In the genomic region with DNA sequence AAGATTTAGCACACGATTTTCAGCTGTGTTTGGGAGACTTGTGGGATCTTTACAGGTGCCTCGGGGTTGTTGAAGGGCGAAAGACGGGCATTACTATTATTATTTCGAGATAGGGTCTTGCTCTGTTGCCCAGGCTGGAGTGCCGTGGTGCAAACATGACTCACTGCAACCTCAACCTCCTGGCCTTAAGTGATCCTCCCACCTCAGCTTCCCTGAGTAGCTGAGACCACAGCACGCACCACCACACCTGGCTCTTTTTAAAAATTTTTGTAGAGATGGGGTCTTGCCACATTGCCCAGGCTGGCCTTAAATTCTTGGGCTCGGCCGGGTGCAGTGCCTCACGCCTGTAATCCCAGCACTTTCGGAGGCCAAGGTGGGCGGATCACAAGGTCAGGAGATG, we compare ENCODE assay signal across 2 cellular contexts.
A peak's percentile ranks its signal among the peaks of the same experiment; 100 is the strongest.
TF ChIP-seq lines count a peak whose summit lies in the region.

No MANE protein-coding gene starts in this region.

TF ChIP-seq in HepG2, 621 proteins besides CTCF, POLR2A, EP300 and RAD21:
- TF ChIP-seq ZHX1 (CRISPR knock-in tag; IDR thresholded peaks at IDR 0.05; ENCODE audit: low read depth) (no peak), ZNF121 (CRISPR knock-in tag; IDR thresholded peaks at IDR 0.05) (peak; percentile 71), ZNF557 (CRISPR knock-in tag; IDR thresholded peaks at IDR 0.05) (no peak), TBX3 (IDR thresholded peaks at IDR 0.05; ENCODE audit: borderline replicate concordance) (no peak), POLR2G (IDR thresholded peaks at IDR 0.05; ENCODE audit: low read depth, low read length) (no peak)
- TF ChIP-seq, protein P1, sequence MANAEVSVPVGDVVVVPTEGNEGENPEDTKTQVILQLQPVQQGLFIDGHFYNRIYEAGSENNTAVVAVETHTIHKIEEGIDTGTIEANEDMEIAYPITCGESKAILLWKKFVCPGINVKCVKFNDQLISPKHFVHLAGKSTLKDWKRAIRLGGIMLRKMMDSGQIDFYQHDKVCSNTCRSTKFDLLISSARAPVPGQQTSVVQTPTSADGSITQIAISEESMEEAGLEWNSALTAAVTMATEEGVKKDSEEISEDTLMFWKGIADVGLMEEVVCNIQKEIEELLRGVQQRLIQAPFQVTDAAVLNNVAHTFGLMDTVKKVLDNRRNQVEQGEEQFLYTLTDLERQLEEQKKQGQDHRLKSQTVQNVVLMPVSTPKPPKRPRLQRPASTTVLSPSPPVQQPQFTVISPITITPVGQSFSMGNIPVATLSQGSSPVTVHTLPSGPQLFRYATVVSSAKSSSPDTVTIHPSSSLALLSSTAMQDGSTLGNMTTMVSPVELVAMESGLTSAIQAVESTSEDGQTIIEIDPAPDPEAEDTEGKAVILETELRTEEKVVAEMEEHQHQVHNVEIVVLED (CRISPR knock-in tag; IDR thresholded peaks at IDR 0.05; ENCODE audit: borderline replicate concordance) = no peak

TF ChIP-seq in K562, 482 proteins besides CTCF, POLR2A, EP300 and RAD21:
- TF ChIP-seq ZNF740 (CRISPR knock-in tag; IDR thresholded peaks at IDR 0.05) (no peak), ZNF740 (tag; IDR thresholded peaks at IDR 0.05) (no peak), ZNF121 (CRISPR knock-in tag; conservative IDR thresholded peaks at IDR 0.05) (peak; percentile 92), FOSL1 (tag; conservative IDR thresholded peaks at IDR 0.05) (0 out of 2 replicates have a peak, but pooled peaks have one; percentile 8), IRF2 (CRISPR knock-in tag; IDR thresholded peaks at IDR 0.05) (no peak)
